In the genomic region with DNA sequence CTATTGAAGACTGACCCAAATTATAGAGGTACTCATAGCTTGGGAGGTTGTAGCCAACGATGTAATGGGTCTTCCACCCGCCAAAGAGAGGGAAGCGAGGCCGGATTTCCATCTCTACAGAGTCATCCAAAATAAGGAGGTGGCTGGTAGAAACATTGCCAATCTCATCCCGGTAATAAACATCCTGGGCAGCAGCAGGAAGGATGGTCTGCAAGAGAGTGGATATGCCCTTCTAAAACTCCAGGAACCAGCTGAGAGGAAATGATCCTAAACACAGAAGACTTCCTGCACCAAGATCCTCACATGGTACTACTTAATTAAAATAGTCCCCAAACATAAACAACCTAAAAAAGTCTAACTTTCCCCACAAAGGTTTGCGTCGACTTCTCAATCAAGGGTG, we compare ENCODE assay signal across 21 cellular contexts.
"Had no signal": no experiment of that assay in that cellular context is flagged by ENCODE, and none has a peak within 500 bp of the region (broad histone marks: within the 10 kb centered on the region; RNA-seq: fewer than 3 reads in every experiment).

No MANE protein-coding gene starts in this region.

- H3K4me3 ChIP-seq: hepatocyte, smooth muscle cell, testis, transverse colon had no signal

- H3K27ac ChIP-seq: foreskin keratinocyte, hepatocyte, neutrophil, testis, transverse colon had no signal

- ATAC-seq: foreskin keratinocyte; left cardiac atrium; left ventricle myocardium superior; naive thymus-derived CD4-positive, alpha-beta T cell; right cardiac atrium; stimulated activated naive B cell treated with anti-CD40 and anti-IgM and Interleukin-4, amounts not matched to agents 10 μg/mL and 1 μg/mL and 100 μg/mL, for 72 hours; stimulated activated naive CD8-positive, alpha-beta T cell treated with anti-CD3 and anti-CD28 coated beads, Interleukin-15, amount 100 ng/mL, for 72 hours had no signal

- H3K4me3 Mint-ChIP-seq: central memory CD8-positive, alpha-beta T cell; naive thymus-derived CD4-positive, alpha-beta T cell; stimulated activated naive B cell treated with anti-CD40 and anti-IgM and Interleukin-4, amounts not matched to agents 10 μg/mL and 1 μg/mL and 100 μg/mL, for 72 hours; stimulated activated naive CD8-positive, alpha-beta T cell treated with anti-CD3 and anti-CD28 coated beads, Interleukin-15, amount 100 ng/mL, for 72 hours had no signal

- H3K4me1 ChIP-seq: foreskin keratinocyte, testis, transverse colon had no signal

- H3K27ac Mint-ChIP-seq: stimulated activated naive B cell treated with anti-CD40 and anti-IgM and Interleukin-4, amounts not matched to agents 10 μg/mL and 1 μg/mL and 100 μg/mL, for 72 hours had no signal

- FAIRE-seq: kidney, urothelium cell line had no signal

- H3K9me3 Mint-ChIP-seq: central memory CD8-positive, alpha-beta T cell; naive thymus-derived CD4-positive, alpha-beta T cell; stimulated activated naive B cell treated with anti-CD40 and anti-IgM and Interleukin-4, amounts not matched to agents 10 μg/mL and 1 μg/mL and 100 μg/mL, for 72 hours; stimulated activated naive CD8-positive, alpha-beta T cell treated with anti-CD3 and anti-CD28 coated beads, Interleukin-15, amount 100 ng/mL, for 72 hours had no signal

- H3K4me2 ChIP-seq: hepatocyte, smooth muscle cell had no signal

- H3K9me3 ChIP-seq: neutrophil, testis, transverse colon had no signal

- H3K27me3 ChIP-seq: foreskin keratinocyte, hepatocyte, neutrophil, testis, transverse colon had no signal

- DNase-seq: cortex of kidney; effector memory CD4-positive, alpha-beta T cell; erythroblast; foreskin keratinocyte; head of caudate nucleus; kidney; left cardiac atrium; left ventricle myocardium superior; mammary epithelial cell; naive thymus-derived CD4-positive, alpha-beta T cell; right cardiac atrium; stimulated activated CD4-positive, alpha-beta T cell treated with anti-CD3 and anti-CD28 coated beads, Interleukin-4, amount 100 ng/mL, for 24 hours; stimulated activated naive B cell treated with anti-CD40 and anti-IgM and Interleukin-4, amounts not matched to agents 10 μg/mL and 1 μg/mL and 100 μg/mL, for 72 hours; stimulated activated naive CD8-positive, alpha-beta T cell treated with anti-CD3 and anti-CD28 coated beads, Interleukin-15, amount 100 ng/mL, for 72 hours; testis; transverse colon had no signal

- H2AFZ ChIP-seq: hepatocyte had no signal
